ENCODE assay signal across 8 cellular contexts in the genomic region with DNA sequence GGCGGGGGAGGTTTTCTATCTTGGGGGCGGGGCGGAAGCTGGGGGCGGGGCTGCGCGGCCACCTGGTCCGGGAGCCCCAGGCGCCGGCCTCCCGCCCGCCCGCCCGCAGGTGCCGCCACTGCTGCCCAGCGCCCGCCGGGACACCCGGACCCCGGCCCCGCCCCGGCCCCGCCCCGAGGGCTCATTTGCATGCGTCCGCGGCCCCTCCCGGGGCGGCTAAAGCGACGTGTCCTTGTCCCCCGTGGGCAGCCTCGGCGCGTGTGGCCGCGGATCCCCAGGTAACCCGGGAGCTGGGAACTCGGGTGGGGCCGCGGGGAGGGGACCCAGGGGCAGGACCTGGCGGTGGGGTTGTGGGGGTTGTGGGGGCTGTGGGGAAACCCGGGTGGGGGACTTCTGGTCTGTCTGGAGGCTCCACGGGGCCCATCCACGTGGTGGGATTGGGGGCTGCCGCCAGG. TPM values are rescaled to one million over a fixed set of nuclear protein-coding genes. Genes with fewer than 3 reads are reported as not detected.
DNase-seq lines count a peak whose midpoint lies in the region; ATAC-seq and TF ChIP-seq lines count a peak whose summit lies in the region.

A gene (plus strand): TSS at position 219 of the 455 bp plus-strand sequence. CDS start 871 bp downstream, outside the sequence.

- H3K9me2 ChIP-seq in GM23248 (ENCODE audit: insufficient read depth) = no peaks in the 10 kb centered on the region

- no peaks in the 10 kb centered on the region for H3K4me1 ChIP-seq in BE2C
- no peaks in the 10 kb centered on the region for H3K4me1 ChIP-seq in GM23248 (ENCODE audit: insufficient read depth)
- H3K4me1 ChIP-seq in naive thymus-derived CD4-positive, alpha-beta T cell (ENCODE audit: control insufficient read depth in 2 of 2, insufficient read depth in 2 of 2, low read length in 2 of 2) = peaks cover 0 to 5% of the 10 kb centered on the region in 2 donors

- H3K27me3 ChIP-seq in BE2C (no peaks in the 10 kb centered on the region), GM23248 (replicated peaks; ENCODE audit: insufficient read depth) (no peaks in the 10 kb centered on the region)
- H3K27me3 ChIP-seq in naive thymus-derived CD4-positive, alpha-beta T cell (ENCODE audit: control insufficient read depth in 2 of 2, insufficient read depth in 2 of 2, low read length in 2 of 2) = no peaks in the 10 kb centered on the region

- in situ Hi-C loops in GM23248 (cut with MboI) = no loop called here

- intact Hi-C loops in naive thymus-derived CD4-positive, alpha-beta T cell (cut with micrococcal nuclease) = loop anchor here in 1 of 2 donors (1.0 to 2.0 kb wide), 2 partner anchors 9 to 40 kb away; no protein-coding TSS in a partner anchor

- H3K9me3 ChIP-seq in BE2C (no peaks in the 10 kb centered on the region), GM23248 (ENCODE audit: low read depth) (no peaks in the 10 kb centered on the region)
- H3K9me3 ChIP-seq in naive thymus-derived CD4-positive, alpha-beta T cell (ENCODE audit: control insufficient read depth in 2 of 3, low read length in 3 of 3) = no peaks in the 10 kb centered on the region

- no peaks in the 10 kb centered on the region for H3F3A ChIP-seq in GM23248 (ENCODE audit: insufficient read depth)

- H3K36me3 ChIP-seq in BE2C (no peaks in the 10 kb centered on the region; the same call in 1 of the 2 replicates), GM23248 (ENCODE audit: low read depth) (no peaks in the 10 kb centered on the region)
- peaks cover 0 to 21% (median 7%) of the 10 kb centered on the region in 3 experiments for H3K36me3 ChIP-seq in naive thymus-derived CD4-positive, alpha-beta T cell (ENCODE audit: control insufficient read depth in 2 of 3, insufficient read depth in 3 of 3, low read length in 3 of 3)

- no peaks in the 10 kb centered on the region for H3K4me1 Mint-ChIP-seq in effector memory CD8-positive, alpha-beta T cell (ENCODE audit: low read depth in 2 of 2)
- H3K4me1 Mint-ChIP-seq in naive thymus-derived CD4-positive, alpha-beta T cell = peaks cover 0 to 14% (median 5%) of the 10 kb centered on the region in 7 donors

- H3K27me3 Mint-ChIP-seq in effector memory CD8-positive, alpha-beta T cell = no peaks in the 10 kb centered on the region
- H3K27me3 Mint-ChIP-seq in naive thymus-derived CD4-positive, alpha-beta T cell = peaks cover 0 to 3% (median 0%) of the 10 kb centered on the region in 5 donors

- TF ChIP-seq CTCF in BE2C (IDR thresholded peaks at IDR 0.05; ENCODE audit: low read depth, low read length) = no peak

- DNase-seq in BE2C (peak; percentile 52), GM23248 (peak; percentile 17), NOMO-1 treated with dmso at 0.1 percent for 144 hours (lab: John Stamatoyannopoulos, UW; ENCODE audit: unreplicated experiment) (no peak)
- DNase-seq in effector memory CD8-positive, alpha-beta T cell = no peak
- peak in 1 of 9 donors; percentile 48 for DNase-seq in naive thymus-derived CD4-positive, alpha-beta T cell

- H3K36me3 Mint-ChIP-seq in effector memory CD8-positive, alpha-beta T cell (ENCODE audit: insufficient read depth) = peaks cover 20% of the 10 kb centered on the region
- peaks cover 0 to 22% (median 7%) of the 10 kb centered on the region in 5 donors for H3K36me3 Mint-ChIP-seq in naive thymus-derived CD4-positive, alpha-beta T cell

- no peak within 1 kb of the TSS for H3K9ac ChIP-seq in GM23248

- no peaks in the 10 kb centered on the region for H3K9me3 Mint-ChIP-seq in effector memory CD8-positive, alpha-beta T cell
- no peaks in the 10 kb centered on the region for H3K9me3 Mint-ChIP-seq in naive thymus-derived CD4-positive, alpha-beta T cell

- no peak within 1 kb of the TSS for H3K27ac ChIP-seq in GM23248
- no peak within 1 kb of the TSS for H3K27ac ChIP-seq in naive thymus-derived CD4-positive, alpha-beta T cell (ENCODE audit: low read depth, low read length)

- H2AFZ ChIP-seq in GM23248 = no peak within 1 kb of the TSS

- WGBS in GM23248 (ENCODE audit: low coverage in 1 of 2, low lambda C conversion rate in 2 of 2, missing lambda C conversion rate in 2 of 2), 2 experiments = 5 to 8% methylated on average over 5 to 38 of the region's 45 CpGs

- no peaks in the 10 kb centered on the region for H4K20me1 ChIP-seq in GM23248 (ENCODE audit: insufficient read depth)

- H3K4me3 Mint-ChIP-seq in effector memory CD8-positive, alpha-beta T cell = peak within 1 kb of the TSS; percentile 54 to 62
- H3K4me3 Mint-ChIP-seq in naive thymus-derived CD4-positive, alpha-beta T cell = peak within 1 kb of the TSS; percentile 48 to 79 (median 64)

- H3K4me2 ChIP-seq in GM23248 (ENCODE audit: unreplicated experiment) = peak within 1 kb of the TSS; percentile 14

- H3K4me3 ChIP-seq in BE2C (ENCODE audit: low read depth, low read length) (peak within 1 kb of the TSS; percentile 14; the same call in 1 of the 2 replicates), GM23248 (peak within 1 kb of the TSS; percentile 30; the same call in 1 of the 2 replicates)
- no peak within 1 kb of the TSS for H3K4me3 ChIP-seq in naive thymus-derived CD4-positive, alpha-beta T cell (ENCODE audit: low read length)

- H3K27ac Mint-ChIP-seq in effector memory CD8-positive, alpha-beta T cell = peak within 1 kb of the TSS in 1 of 2 donors; percentile 15
- H3K27ac Mint-ChIP-seq in naive thymus-derived CD4-positive, alpha-beta T cell = peak within 1 kb of the TSS in 5 of 9 donors; percentile 25 to 84 (median 58)

- no peaks in the 10 kb centered on the region for H3K79me2 ChIP-seq in GM23248 (ENCODE audit: insufficient read depth)

- POLR2A ChIA-PET in naive thymus-derived CD4-positive, alpha-beta T cell (lab: Charles Lee) = interaction anchor here (1.8 to 2.1 kb wide), 2 partner anchors 9 to 40 kb away, joined by 8 to 14 read pairs; a partner anchor contains a TSS

- ATAC-seq in SK-N-SH treated with all-trans-retinoic acid at 6 μM for 48 hours (peak; percentile 17; the same call in 2 of the 3 replicates), HG02938 (IDR thresholded peaks at IDR 0.05; ENCODE audit: unreplicated experiment) (no peak), HG02884 (IDR thresholded peaks at IDR 0.05; ENCODE audit: unreplicated experiment) (no peak)
- peak; percentile 45 for ATAC-seq in effector memory CD8-positive, alpha-beta T cell (replicated peaks)
- no peak for ATAC-seq in naive thymus-derived CD4-positive, alpha-beta T cell

- CTCF ChIA-PET in naive thymus-derived CD4-positive, alpha-beta T cell (lab: Charles Lee) = interaction anchor here (1.0 kb wide), 1 partner anchor 39 kb away, joined by 3 read pairs; no protein-coding TSS in a partner anchor

TF ChIP-seq in SK-N-SH treated with all-trans-retinoic acid at 6 μM for 48 hours, 23 proteins besides CTCF, POLR2A, EP300 and RAD21:
- TF ChIP-seq, protein P1, sequence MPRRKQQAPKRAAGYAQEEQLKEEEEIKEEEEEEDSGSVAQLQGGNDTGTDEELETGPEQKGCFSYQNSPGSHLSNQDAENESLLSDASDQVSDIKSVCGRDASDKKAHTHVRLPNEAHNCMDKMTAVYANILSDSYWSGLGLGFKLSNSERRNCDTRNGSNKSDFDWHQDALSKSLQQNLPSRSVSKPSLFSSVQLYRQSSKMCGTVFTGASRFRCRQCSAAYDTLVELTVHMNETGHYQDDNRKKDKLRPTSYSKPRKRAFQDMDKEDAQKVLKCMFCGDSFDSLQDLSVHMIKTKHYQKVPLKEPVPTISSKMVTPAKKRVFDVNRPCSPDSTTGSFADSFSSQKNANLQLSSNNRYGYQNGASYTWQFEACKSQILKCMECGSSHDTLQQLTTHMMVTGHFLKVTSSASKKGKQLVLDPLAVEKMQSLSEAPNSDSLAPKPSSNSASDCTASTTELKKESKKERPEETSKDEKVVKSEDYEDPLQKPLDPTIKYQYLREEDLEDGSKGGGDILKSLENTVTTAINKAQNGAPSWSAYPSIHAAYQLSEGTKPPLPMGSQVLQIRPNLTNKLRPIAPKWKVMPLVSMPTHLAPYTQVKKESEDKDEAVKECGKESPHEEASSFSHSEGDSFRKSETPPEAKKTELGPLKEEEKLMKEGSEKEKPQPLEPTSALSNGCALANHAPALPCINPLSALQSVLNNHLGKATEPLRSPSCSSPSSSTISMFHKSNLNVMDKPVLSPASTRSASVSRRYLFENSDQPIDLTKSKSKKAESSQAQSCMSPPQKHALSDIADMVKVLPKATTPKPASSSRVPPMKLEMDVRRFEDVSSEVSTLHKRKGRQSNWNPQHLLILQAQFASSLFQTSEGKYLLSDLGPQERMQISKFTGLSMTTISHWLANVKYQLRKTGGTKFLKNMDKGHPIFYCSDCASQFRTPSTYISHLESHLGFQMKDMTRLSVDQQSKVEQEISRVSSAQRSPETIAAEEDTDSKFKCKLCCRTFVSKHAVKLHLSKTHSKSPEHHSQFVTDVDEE (CRISPR knock-in tag; IDR thresholded peaks at IDR 0.05) = no peak
- no peak for TF ChIP-seq ISL1 (CRISPR knock-in tag; IDR thresholded peaks at IDR 0.05)

RNA-seq across cellular contexts. Expression of the gene that starts here (rescaled TPM):
- 0.85 TPM for polyA plus RNA-seq in BE2C (2012; ENCODE audit: insufficient read depth, insufficient read length, low read depth)
- total RNA-seq in GM23248 (2014; rRNA removed; shearing (Covaris generic)) = not detected in 2 replicates
- polyA plus RNA-seq in GM23248 (2016; fragmentation: Nextera tagmentation; extraction: Ambion mirVana) = not detected in 2 replicates
- under 1 TPM in 2 of 5 experiments, not detected in 3; 0.39 to 0.80 TPM for total RNA-seq in naive thymus-derived CD4-positive, alpha-beta T cell
- polyA plus RNA-seq in naive thymus-derived CD4-positive, alpha-beta T cell = not detected

Comparison
In these comparisons a context has a peak if more than half of its experiments do, and no peak if none do; other contexts are left out.
1. Peak in DNase-seq, H3K4me3 ChIP-seq and H3K4me2 ChIP-seq in GM23248; RNA of the gene not detected or under 1 TPM.
2. ATAC-seq: peak in SK-N-SH treated with all-trans-retinoic acid at 6 μM for 48 hours (single experiment) and effector memory CD8-positive, alpha-beta T cell (single experiment); none in naive thymus-derived CD4-positive, alpha-beta T cell (single experiment), HG02938 (single experiment) and HG02884 (single experiment).